In the genomic region with DNA sequence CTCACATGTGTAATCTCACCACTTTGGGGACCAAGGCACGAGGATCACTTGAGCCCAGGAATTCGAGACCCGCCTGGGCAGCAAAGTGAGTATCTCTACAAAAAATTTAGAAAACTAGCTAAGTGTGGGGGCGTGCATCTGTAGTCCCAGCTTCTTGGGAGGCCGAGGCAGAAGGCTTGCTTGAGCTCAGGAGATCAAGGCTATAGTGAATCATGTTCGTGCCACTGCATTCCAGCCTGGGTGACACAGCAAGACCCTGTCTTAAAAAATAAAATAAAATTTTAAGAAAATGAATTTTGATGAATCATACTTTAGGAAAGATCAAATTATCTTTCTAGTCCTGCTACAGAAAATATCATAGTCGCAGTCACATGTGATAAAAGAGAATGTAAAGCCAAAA, we compare ENCODE assay signal across 16 cellular contexts.
"Had no signal": no experiment of that assay in that cellular context is flagged by ENCODE, and none has a peak within 500 bp of the region (broad histone marks: within the 10 kb centered on the region; RNA-seq: fewer than 3 reads in every experiment).

No MANE protein-coding gene starts in this region.

- H3K36me3 ChIP-seq: thyroid gland had no signal

- H3K79me2 ChIP-seq: hepatocyte had no signal

- H3K4me1 ChIP-seq: lower lobe of right lung, thyroid gland had no signal

- H2AFZ ChIP-seq: hepatocyte had no signal

- DNase-seq: activated CD4-positive, alpha-beta T cell treated with anti-CD3 and anti-CD28 coated beads for 36 hours; activated CD4-positive, alpha-beta T cell treated with anti-CD3 and anti-CD28 coated beads, Interleukin-2, amount 50 U/mL, for 48 hours; activated gamma-delta T cell treated with Interleukin-2 at 50 U/mL for 16 hours; effector CD8-positive, alpha-beta T cell; left colon; lower lobe of right lung; nucleus accumbens; retina; stimulated activated CD4-positive, alpha-beta T cell treated with anti-CD3 and anti-CD28 coated beads, Interleukin-2, amount 100 ng/mL, for 24 hours; stimulated activated naive CD4-positive, alpha-beta T cell treated with Interleukin-2 at 50 U/mL for 16 hours; SW 1271; thyroid gland had no signal

- H3K4me2 ChIP-seq: hepatocyte had no signal

- H3K27me3 ChIP-seq: hepatocyte, thyroid gland had no signal

- H3K9me3 ChIP-seq: lower lobe of right lung, thyroid gland had no signal

- ATAC-seq: activated CD4-positive, alpha-beta T cell treated with anti-CD3 and anti-CD28 coated beads for 36 hours; activated naive CD4-positive, alpha-beta T cell treated with anti-CD3 and anti-CD28 coated beads, Interleukin-2, amount 50 U/mL, for 72 hours; esophagus mucosa; left colon; lower lobe of right lung; natural killer cell treated with Interleukin-12 subunit alpha and Interleukin-12 subunit beta and Interleukin-15 and Interleukin-18, amount 100 ng/mL, for 72 hours had no signal

- H3K4me3 ChIP-seq: hepatocyte, lower lobe of right lung, thyroid gland had no signal

- H3K27ac ChIP-seq: hepatocyte, lower lobe of right lung, thyroid gland had no signal
